In genomic region chr11:66475349-66476172, GRCh38 we compare ENCODE assay signal across 29 cellular contexts. TPM values are rescaled to one million over a fixed set of nuclear protein-coding genes. Genes with fewer than 3 reads are reported as not detected.
"Had no signal": no experiment of that assay in that cellular context is flagged by ENCODE, and none has a peak within 500 bp of the region (broad histone marks: within the 10 kb centered on the region; RNA-seq: fewer than 3 reads in every experiment).

No MANE protein-coding gene starts in this region.

- H3K9me3 ChIP-seq: esophagus squamous epithelium, mucosa of descending colon, prostate gland, right atrium auricular region, suprapubic skin, transverse colon, upper lobe of right lung, vagina had no signal

- H3K27ac ChIP-seq: esophagus squamous epithelium, prostate gland, right atrium auricular region, suprapubic skin, transverse colon, upper lobe of right lung, vagina had no signal

- ATAC-seq: effector memory CD8-positive, alpha-beta T cell; left lobe of liver; mucosa of descending colon; natural killer cell treated with Interleukin-12 subunit alpha and Interleukin-12 subunit beta and Interleukin-15 and Interleukin-18, amount 100 ng/mL, for 72 hours; sciatic nerve; stimulated activated naive CD8-positive, alpha-beta T cell treated with anti-CD3 and anti-CD28 coated beads, Interleukin-15, amount 100 ng/mL, for 72 hours; upper lobe of right lung had no signal

- H3K4me1 ChIP-seq: prostate gland had no signal

- H3K27me3 ChIP-seq: esophagus squamous epithelium, right atrium auricular region, suprapubic skin, transverse colon, upper lobe of right lung, vagina had no signal

- FAIRE-seq: endometrium, frontal cortex, keratinocyte had no signal

- H3K4me3 ChIP-seq: esophagus squamous epithelium, lung, mucosa of descending colon, prostate gland, right atrium auricular region, smooth muscle cell, suprapubic skin, transverse colon, upper lobe of right lung, vagina had no signal

- DNase-seq: cortex of kidney; effector memory CD8-positive, alpha-beta T cell; erythroblast; esophagus squamous epithelium; mucosa of descending colon; naive B cell; stimulated activated CD4-positive, alpha-beta T cell treated with anti-CD3 and anti-CD28 coated beads, Interleukin-12 subunit alpha, Interleukin-12 subunit beta, amount 100 ng/mL, for 4 hours; stimulated activated CD4-positive, alpha-beta T cell treated with anti-CD3 and anti-CD28 coated beads, Interleukin-1b, Interleukin-23, amount 100 ng/mL, for 48 hours; stimulated activated CD4-positive, alpha-beta T cell treated with anti-CD3 and anti-CD28 coated beads, Interleukin-4, amount 100 ng/mL, for 1 hour; stimulated activated CD8-positive, alpha-beta memory T cell treated with anti-CD3 and anti-CD28 coated beads, Interleukin-4, amount 100 ng/mL, for 48 hours; stimulated activated naive CD4-positive, alpha-beta T cell; stimulated activated naive CD8-positive, alpha-beta T cell treated with anti-CD3 and anti-CD28 coated beads, Interleukin-15, amount 100 ng/mL, for 72 hours; transverse colon; upper lobe of right lung had no signal

- H3K36me3 ChIP-seq: prostate gland, transverse colon had no signal

RNA-seq across cellular contexts. Expression of gene NPAS4, which starts 54.7 kb away (rescaled TPM):
- total RNA-seq: dermis microvascular lymphatic vessel endothelial cell; glomerular endothelial cell; left lobe of liver; liver; natural killer cell treated with Interleukin-12 subunit alpha and Interleukin-12 subunit beta and Interleukin-15 and Interleukin-18, amount 100 ng/mL, for 72 hours; sciatic nerve; suprapubic skin; upper lobe of right lung; vagina had no signal
- polyA plus RNA-seq: keratinocyte had no signal
